Comparison of ENCODE assay signal across 15 cellular contexts in the genomic region with DNA sequence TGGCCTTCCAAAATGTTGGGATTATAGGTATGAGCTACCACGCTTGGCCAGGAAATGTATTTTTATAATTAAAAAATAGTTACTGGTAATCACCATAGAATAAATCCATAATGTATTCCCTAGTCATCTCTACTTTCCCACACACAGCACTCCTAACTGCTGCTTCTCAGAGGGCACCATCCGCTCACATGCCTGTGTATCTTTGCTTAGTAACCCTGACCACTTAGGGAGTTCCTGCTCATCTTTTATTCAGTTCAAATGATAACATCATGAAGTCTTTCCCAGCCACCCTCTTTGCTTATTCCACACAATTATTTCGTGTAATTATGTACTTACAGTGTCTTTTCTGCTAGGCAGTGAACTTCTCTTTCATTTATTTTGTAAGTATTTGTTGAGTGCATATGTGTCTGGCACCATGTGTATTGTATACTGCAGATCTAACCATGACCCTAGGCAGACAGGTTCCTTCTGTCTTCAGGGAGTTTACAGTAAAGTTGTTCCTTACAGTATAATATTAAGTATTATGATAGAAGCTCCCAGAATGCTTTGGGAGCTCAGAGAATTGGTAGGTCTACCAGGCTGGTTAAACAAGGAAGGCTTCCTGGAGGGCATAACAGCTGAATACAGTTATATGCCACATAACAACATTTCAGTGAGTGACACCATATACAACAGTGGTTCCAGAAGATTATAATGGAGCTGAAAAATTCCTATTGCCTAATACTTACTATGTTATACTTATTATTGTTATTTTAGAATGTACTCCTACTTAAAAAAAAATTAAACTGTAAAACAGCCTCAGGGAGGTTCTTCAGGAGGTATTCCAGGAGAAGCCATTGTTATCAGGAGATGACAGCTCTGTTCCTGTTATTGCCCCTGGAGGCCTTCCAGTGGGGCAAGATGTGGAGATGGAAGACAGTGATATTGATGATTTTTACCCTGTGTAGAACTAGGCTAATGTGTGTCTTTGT. TPM values are rescaled to one million over a fixed set of nuclear protein-coding genes. Genes with fewer than 3 reads are reported as not detected.
DNase-seq lines count a peak whose midpoint lies in the region; ATAC-seq lines count a peak whose summit lies in the region.
"Had no signal": no experiment of that assay in that cellular context is flagged by ENCODE, and none has a peak within 500 bp of the region (broad histone marks: within the 10 kb centered on the region; RNA-seq: fewer than 3 reads in every experiment).

No MANE protein-coding gene starts in this region.

- DNase-seq in EH (ENCODE audit: low read depth) (peak; percentile 35), RPMI7951 (ENCODE audit: low read depth) (peak; percentile 27), dermis blood vessel endothelial cell (peak; percentile 31), HuH-7 (ENCODE audit: low spot score) (no peak), OCI-M2 (lab: John Stamatoyannopoulos, UW; ENCODE audit: unreplicated experiment) (no peak)
- DNase-seq: activated CD4-positive, CD25-positive, alpha-beta regulatory T cell; Caco-2; effector memory CD8-positive, alpha-beta T cell; NCI-H1048; NCI-H2081 treated with DMSO at 0.1 percent for 48 hours; NCI-H69 had no signal

- WGBS in mesodermal cell (ENCODE audit: insufficient coverage in 2 of 2), 2 experiments = 92 to 100% methylated on average over 1 of the region's 3 CpGs

- H3K4me3 ChIP-seq in mesodermal cell (ENCODE audit: extremely low read depth, insufficient read depth, low read length, poor library complexity, severe bottlenecking) = no peak overlapping the region
- H3K4me3 ChIP-seq: thoracic aorta had no signal

- peaks cover 19% of the 10 kb centered on the region for H3K36me3 ChIP-seq in mesodermal cell (ENCODE audit: control insufficient read depth, insufficient read depth, low read length)
- H3K36me3 ChIP-seq: thoracic aorta had no signal

- H3K27ac ChIP-seq in mesodermal cell (ENCODE audit: low read depth, low read length, severe bottlenecking) = peak overlapping the region; percentile 58
- H3K27ac ChIP-seq: thoracic aorta had no signal

- peaks cover 6% of the 10 kb centered on the region for H3K4me1 ChIP-seq in mesodermal cell (ENCODE audit: control insufficient read depth, insufficient read depth, low read length, poor library complexity, severe bottlenecking)
- H3K4me1 ChIP-seq: Caco-2 had no signal

- ATAC-seq in GM18517 (IDR thresholded peaks at IDR 0.05; ENCODE audit: unreplicated experiment) = no peak
- ATAC-seq in HG03378 (IDR thresholded peaks at IDR 0.05; ENCODE audit: unreplicated experiment) = no peak
- ATAC-seq: effector memory CD8-positive, alpha-beta T cell had no signal

- H3K9me3 ChIP-seq in mesodermal cell (ENCODE audit: control insufficient read depth, low read length) = no peaks in the 10 kb centered on the region
- H3K9me3 ChIP-seq: Caco-2, thoracic aorta had no signal

RNA-seq across cellular contexts. Expression of gene DCAF10, which starts 39.2 kb away (rescaled TPM):
- 17.9 and 19.9 TPM in 2 replicates for total RNA-seq in RPMI7951 (2014; rRNA removed; shearing (Covaris generic))
- 22.8 and 51.7 TPM in 2 replicates for total RNA-seq in dermis blood vessel endothelial cell
- polyA plus RNA-seq in mesodermal cell (2013, experiment 1 of 2) = 31.5 TPM
- 24.5 TPM for polyA plus RNA-seq in mesodermal cell (2013, experiment 2 of 2)

RNA-seq across cellular contexts. Expression of gene EXOSC3, which starts 54.9 kb away (rescaled TPM):
- 73.7 and 74.3 TPM in 2 replicates for total RNA-seq in RPMI7951 (2014; rRNA removed; shearing (Covaris generic))
- 28.7 and 29.4 TPM in 2 replicates for total RNA-seq in dermis blood vessel endothelial cell
- polyA plus RNA-seq in mesodermal cell (2013, experiment 1 of 2) = 26.4 TPM
- polyA plus RNA-seq in mesodermal cell (2013, experiment 2 of 2) = 25.1 TPM

Comparison
In these comparisons a context has a peak if more than half of its experiments do, and no peak if none do; other contexts are left out.
1. DNase-seq: peak in EH (single experiment), RPMI7951 (single experiment) and dermis blood vessel endothelial cell (single experiment); none in HuH-7 (single experiment) and OCI-M2 (single experiment).